Comparison of ENCODE assay signal across 12 cellular contexts in the genomic region with DNA sequence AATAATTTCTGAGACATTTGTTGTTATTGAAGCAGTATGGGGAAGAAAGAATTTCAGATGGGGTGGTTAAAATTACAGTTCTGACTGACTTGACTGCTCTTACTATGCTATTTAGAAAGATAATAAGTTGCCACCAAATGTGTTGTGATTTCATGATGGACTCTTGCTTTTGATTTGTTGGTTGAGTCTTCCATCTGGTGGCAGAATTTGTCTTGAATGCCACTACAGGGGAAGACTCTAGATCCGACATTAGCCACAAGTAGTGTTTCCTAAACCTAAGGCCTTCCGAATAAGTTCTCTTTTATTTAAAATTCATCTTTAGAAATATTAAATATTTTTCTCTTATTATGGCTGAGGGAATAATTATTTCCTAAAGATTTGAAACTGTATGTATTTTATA.
DNase-seq lines count a peak whose midpoint lies in the region; ATAC-seq and TF ChIP-seq lines count a peak whose summit lies in the region.
"Had no signal": no experiment of that assay in that cellular context is flagged by ENCODE, and none has a peak within 500 bp of the region (broad histone marks: within the 10 kb centered on the region; RNA-seq: fewer than 3 reads in every experiment).

No MANE protein-coding gene starts in this region.

- H3K4me3 ChIP-seq in OCI-LY1 (ENCODE audit: low read depth, low read length, poor library complexity, severe bottlenecking) (no peak overlapping the region), smooth muscle cell (no peak overlapping the region), colonic mucosa (no peak overlapping the region)
- H3K4me3 ChIP-seq: prostate gland had no signal

- no peaks in the 10 kb centered on the region for H3K36me3 ChIP-seq in OCI-LY1 (ENCODE audit: insufficient read depth, low read length)
- H3K36me3 ChIP-seq in smooth muscle cell (ENCODE audit: low read depth), result no peaks in the 10 kb centered on the region
- H3K36me3 ChIP-seq in colonic mucosa, result no peaks in the 10 kb centered on the region
- H3K36me3 ChIP-seq: prostate gland had no signal

- H3K9me3 ChIP-seq in OCI-LY1 (ENCODE audit: low read length) (no peaks in the 10 kb centered on the region), smooth muscle cell (replicated peaks; ENCODE audit: low read depth) (no peaks in the 10 kb centered on the region), colonic mucosa (no peaks in the 10 kb centered on the region)
- H3K9me3 ChIP-seq: prostate gland had no signal

- no peaks in the 10 kb centered on the region for H3K27me3 ChIP-seq in OCI-LY1 (ENCODE audit: insufficient read depth, low read length)
- H3K27me3 ChIP-seq in smooth muscle cell (ENCODE audit: low read depth), result no peaks in the 10 kb centered on the region
- H3K27me3 ChIP-seq in colonic mucosa, result no peaks in the 10 kb centered on the region

- WGBS in smooth muscle cell (ENCODE audit: low lambda C conversion rate), result 69% methylated on average over 2 of the region's 2 CpGs

- H3K27ac ChIP-seq in OCI-LY1 (ENCODE audit: low read depth, low read length, poor library complexity, severe bottlenecking), result no peak overlapping the region
- no peak overlapping the region for H3K27ac ChIP-seq in smooth muscle cell (ENCODE audit: low read depth)
- H3K27ac ChIP-seq in colonic mucosa, result no peak overlapping the region
- H3K27ac ChIP-seq: prostate gland had no signal

- ATAC-seq in GM18511 (IDR thresholded peaks at IDR 0.05; ENCODE audit: unreplicated experiment) (no peak), GM18519 (IDR thresholded peaks at IDR 0.05; ENCODE audit: low FRiP score, unreplicated experiment) (no peak)
- ATAC-seq: stimulated activated effector memory CD8-positive, alpha-beta T cell treated with anti-CD3 and anti-CD28 coated beads, Interleukin-12 subunit alpha, Interleukin-12 subunit beta, amount 100 ng/mL, for 72 hours had no signal

- H2AFZ ChIP-seq in OCI-LY1 (ENCODE audit: low read length) (no peak overlapping the region), smooth muscle cell (ENCODE audit: low read depth) (no peak overlapping the region)

- H3F3A ChIP-seq in OCI-LY1 (ENCODE audit: insufficient read depth, low read length), result no peaks in the 10 kb centered on the region
- no peaks in the 10 kb centered on the region for H3F3A ChIP-seq in smooth muscle cell (ENCODE audit: low read depth)

- peaks cover 14% of the 10 kb centered on the region for H3K4me1 ChIP-seq in OCI-LY1 (ENCODE audit: insufficient read depth, low read length, severe bottlenecking)
- H3K4me1 ChIP-seq in smooth muscle cell (ENCODE audit: low read depth), result peaks cover 11% of the 10 kb centered on the region
- H3K4me1 ChIP-seq in colonic mucosa, result no peaks in the 10 kb centered on the region
- H3K4me1 ChIP-seq: prostate gland had no signal

- H3K9ac ChIP-seq in OCI-LY1 (ENCODE audit: low read length) (no peak overlapping the region), smooth muscle cell (ENCODE audit: low read depth) (no peak overlapping the region), colonic mucosa (ENCODE audit: low read depth in 2 of 2, low read length in 2 of 2) (no peak overlapping the region)

- H3K79me2 ChIP-seq in OCI-LY1 (ENCODE audit: insufficient read depth, low read length) (no peaks in the 10 kb centered on the region), smooth muscle cell (ENCODE audit: low read depth) (no peaks in the 10 kb centered on the region)

- TF ChIP-seq CTCF in OCI-LY1 (IDR thresholded peaks at IDR 0.05; ENCODE audit: low read length) (peak; percentile 23; the same call in 1 of the 2 replicates), smooth muscle cell (IDR thresholded peaks at IDR 0.05; ENCODE audit: borderline replicate concordance, insufficient read depth, poor library complexity, severe bottlenecking) (peak; percentile 40), colonic mucosa (IDR thresholded peaks at IDR 0.05) (no peak)

- no peaks in the 10 kb centered on the region for H3K9me2 ChIP-seq in OCI-LY1 (ENCODE audit: low read depth, low read length)

- no peak overlapping the region for H3K4me2 ChIP-seq in OCI-LY1 (ENCODE audit: low read length)
- H3K4me2 ChIP-seq in smooth muscle cell, result no peak overlapping the region

- peak; percentile 1 for DNase-seq in NOMO-1 treated with DMSO at 0.1 percent for 48 hours (lab: John Stamatoyannopoulos, UW; ENCODE audit: unreplicated experiment)
- no peak for DNase-seq in NOMO-1 treated with dmso at 0.1 percent for 144 hours (lab: John Stamatoyannopoulos, UW; ENCODE audit: unreplicated experiment)
- peak; percentile 25 for DNase-seq in fibroblast of gingiva (ENCODE audit: low read depth)
- DNase-seq in smooth muscle cell (lab: John Stamatoyannopoulos, UW; ENCODE audit: unreplicated experiment), result no peak
- DNase-seq in colonic mucosa, result no peak
- DNase-seq: activated CD8-positive, alpha-beta memory T cell treated with anti-CD3 and anti-CD28 coated beads, Interleukin-2, amount 50 U/mL, for 48 hours; NK-92 treated with Interleukin-12 subunit alpha and Interleukin-12 subunit beta, amount 100 ng/mL, for 24 hours had no signal

- intact Hi-C loops in colonic mucosa (cut with DNase I), result no loop called here

- H4K20me1 ChIP-seq in OCI-LY1 (ENCODE audit: insufficient read depth, low read length) (no peaks in the 10 kb centered on the region), smooth muscle cell (ENCODE audit: low read depth) (no peaks in the 10 kb centered on the region)

Comparison
In these comparisons a context has a peak if more than half of its experiments do, and no peak if none do; other contexts are left out.
1. DNase-seq: peak in NOMO-1 treated with DMSO at 0.1 percent for 48 hours (single experiment) and fibroblast of gingiva (single experiment); none in NOMO-1 treated with dmso at 0.1 percent for 144 hours (single experiment), smooth muscle cell (single experiment) and colonic mucosa (single experiment).